13 cellular contexts compared by ENCODE assay signal in genomic region chr11:7612661-7613393, GRCh38.
DNase-seq lines count a peak whose midpoint lies in the region; ATAC-seq and TF ChIP-seq lines count a peak whose summit lies in the region.
"Had no signal": no experiment of that assay in that cellular context is flagged by ENCODE, and none has a peak within 500 bp of the region (broad histone marks: within the 10 kb centered on the region; RNA-seq: fewer than 3 reads in every experiment).

No MANE protein-coding gene starts in this region.

- DNase-seq in HT1080 (ENCODE audit: low read depth) = peak; percentile 52
- DNase-seq in ascending aorta (ENCODE audit: low spot score in 2 of 2) = no peak
- DNase-seq in hepatic stellate cell (ENCODE audit: low spot score) = peak; percentile 22
- DNase-seq in NCI-H1694 (lab: John Stamatoyannopoulos, UW) = no peak
- DNase-seq in GM20000 (ENCODE audit: low spot score) = no peak
- DNase-seq: activated CD8-positive, alpha-beta T cell treated with anti-CD3 and anti-CD28 coated beads for 36 hours; DMS53; NK-92 treated with Interleukin-12 subunit alpha and Interleukin-12 subunit beta, amount 100 ng/mL, for 24 hours; occipital lobe; T-helper 1 cell; testis had no signal

- H3K9me3 ChIP-seq in ascending aorta (no peaks in the 10 kb centered on the region), skeletal muscle tissue (ENCODE audit: control insufficient read depth in 3 of 3, low read length in 3 of 3) (no peaks in the 10 kb centered on the region)
- H3K9me3 ChIP-seq: testis had no signal

- H3K27ac ChIP-seq in ascending aorta (peak overlapping the region; percentile 22 to 29), skeletal muscle tissue (ENCODE audit: low read depth, low read length) (peak overlapping the region; percentile 13)
- H3K27ac ChIP-seq: testis had no signal

- H3K27me3 ChIP-seq in ascending aorta (no peaks in the 10 kb centered on the region), skeletal muscle tissue (ENCODE audit: control insufficient read depth in 3 of 3, insufficient read depth in 3 of 3, low read length in 3 of 3) (no peaks in the 10 kb centered on the region)
- H3K27me3 ChIP-seq: testis had no signal

- H3K4me3 ChIP-seq in ascending aorta = no peak overlapping the region
- no peak overlapping the region for H3K4me3 ChIP-seq in skeletal muscle tissue (ENCODE audit: low read length in 3 of 3)
- H3K4me3 ChIP-seq: testis had no signal

- no peak for ATAC-seq in HG03025 (IDR thresholded peaks at IDR 0.05; ENCODE audit: low FRiP score, unreplicated experiment)
- ATAC-seq: activated CD8-positive, alpha-beta T cell treated with anti-CD3 and anti-CD28 coated beads for 36 hours had no signal

- H3K4me1 ChIP-seq in ascending aorta (peaks cover 0 to 5% of the 10 kb centered on the region in 2 donors), skeletal muscle tissue (ENCODE audit: control insufficient read depth in 3 of 3, insufficient read depth in 3 of 3, low read length in 3 of 3) (peaks cover 0 to 29% (median 15%) of the 10 kb centered on the region in 3 donors)

- TF ChIP-seq CTCF in ascending aorta (IDR thresholded peaks at IDR 0.05) (no peak), GM20000 (IDR thresholded peaks at IDR 0.05; ENCODE audit: extremely low read depth, missing control alignments) (no peak)

- peaks cover 6 to 13% of the 10 kb centered on the region in 2 donors for H3K36me3 ChIP-seq in ascending aorta
- peaks cover 18 to 27% (median 21%) of the 10 kb centered on the region in 3 donors for H3K36me3 ChIP-seq in skeletal muscle tissue (ENCODE audit: control insufficient read depth in 3 of 3, insufficient read depth in 3 of 3, low read length in 3 of 3)

- intact Hi-C loops in ascending aorta (cut with DNase I) = no loop called here

- H3K9ac ChIP-seq in skeletal muscle tissue (ENCODE audit: low read depth in 1 of 3, low read length in 3 of 3) = peak overlapping the region in 1 of 3 donors; percentile 10

Comparison
In these comparisons a context has a peak if more than half of its experiments do, and no peak if none do; other contexts are left out.
1. DNase-seq: peak in HT1080 (single experiment) and hepatic stellate cell (single experiment); none in ascending aorta (0 of 2), NCI-H1694 (single experiment) and GM20000 (single experiment).